Comparison of ENCODE assay signal across 10 cellular contexts in the genomic region with DNA sequence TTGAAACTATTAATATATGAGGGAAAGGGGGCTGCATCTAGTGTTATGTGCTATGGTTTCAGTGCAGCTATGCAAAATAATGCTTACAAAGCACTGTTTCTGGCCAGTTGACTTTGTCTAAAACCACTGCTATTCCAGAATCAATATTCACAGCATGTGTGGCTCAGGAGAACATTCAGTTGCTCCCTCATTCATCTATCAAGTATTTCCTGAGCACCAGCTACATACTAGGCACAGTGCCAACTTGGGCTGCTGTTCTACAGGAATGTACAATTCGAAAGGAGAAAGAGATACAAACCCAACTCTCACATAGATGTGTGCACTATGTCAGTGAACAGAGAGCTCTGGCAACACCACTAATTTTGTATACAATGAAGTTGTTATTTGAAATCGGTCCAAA.
A peak's percentile ranks its signal among the peaks of the same experiment; 100 is the strongest.
DNase-seq lines count a peak whose midpoint lies in the region; ATAC-seq and TF ChIP-seq lines count a peak whose summit lies in the region.
"Had no signal": no experiment of that assay in that cellular context is flagged by ENCODE, and none has a peak within 500 bp of the region (broad histone marks: within the 10 kb centered on the region; RNA-seq: fewer than 3 reads in every experiment).

No MANE protein-coding gene starts in this region.

- CTCF ChIA-PET in CD8-positive, alpha-beta T cell (lab: Charles Lee): no interaction called here

- H3K4me1 ChIP-seq in colonic mucosa: no peaks in the 10 kb centered on the region
- H3K4me1 ChIP-seq in CD8-positive, alpha-beta T cell (ENCODE audit: insufficient read depth, low read length): no peaks in the 10 kb centered on the region

- peaks cover 13% of the 10 kb centered on the region for H3K4me1 Mint-ChIP-seq in CD8-positive, alpha-beta T cell (ENCODE audit: low read depth)

- no peak overlapping the region for H3K27ac ChIP-seq in colonic mucosa
- no peak overlapping the region for H3K27ac ChIP-seq in CD8-positive, alpha-beta T cell (ENCODE audit: low read depth, low read length)
- H3K27ac ChIP-seq: epithelial cell of prostate had no signal

- TF ChIP-seq CTCF in colonic mucosa (IDR thresholded peaks at IDR 0.05): no peak
- no peak for TF ChIP-seq CTCF in CD8-positive, alpha-beta T cell (IDR thresholded peaks at IDR 0.05)

- no peak overlapping the region for H3K27ac Mint-ChIP-seq in CD8-positive, alpha-beta T cell

- no peaks in the 10 kb centered on the region for H3K36me3 ChIP-seq in colonic mucosa
- no peaks in the 10 kb centered on the region for H3K36me3 ChIP-seq in CD8-positive, alpha-beta T cell (ENCODE audit: insufficient read depth, low read length)

- H3K36me3 Mint-ChIP-seq in CD8-positive, alpha-beta T cell: peaks cover 63% of the 10 kb centered on the region

- no peak overlapping the region for H3K9ac ChIP-seq in colonic mucosa (ENCODE audit: low read depth in 2 of 2, low read length in 2 of 2)

- DNase-seq in H4 (ENCODE audit: low spot score) (peak; percentile 14), fibroblast of the conjunctiva (ENCODE audit: low read depth) (peak; percentile 45), skeletal muscle cell (ENCODE audit: low read depth) (peak; percentile 82), colonic mucosa (no peak), hypothalamus (lab: John Stamatoyannopoulos, UW) (no peak)
- no peak for DNase-seq in CD8-positive, alpha-beta T cell
- DNase-seq: activated naive CD4-positive, alpha-beta T cell; NCI-H1694 treated with DMSO at 0.1 percent for 48 hours had no signal

- H3K9me3 ChIP-seq in colonic mucosa: no peaks in the 10 kb centered on the region
- no peaks in the 10 kb centered on the region for H3K9me3 ChIP-seq in CD8-positive, alpha-beta T cell (ENCODE audit: low read length)

- H3K4me3 ChIP-seq in skeletal muscle cell (ENCODE audit: low read depth, low read length) (no peak overlapping the region), colonic mucosa (no peak overlapping the region)
- H3K4me3 ChIP-seq in CD8-positive, alpha-beta T cell (ENCODE audit: low read depth, low read length): no peak overlapping the region

- no peaks in the 10 kb centered on the region for H3K27me3 Mint-ChIP-seq in CD8-positive, alpha-beta T cell (ENCODE audit: low read depth)

- intact Hi-C loops in colonic mucosa (cut with DNase I): no loop called here
- intact Hi-C loops in CD8-positive, alpha-beta T cell (cut with DNase I, micrococcal nuclease): no loop called here

- H3K9me3 Mint-ChIP-seq in CD8-positive, alpha-beta T cell: no peaks in the 10 kb centered on the region

- peak; percentile 63; the same call in 2 of the 3 replicates for ATAC-seq in SK-N-SH treated with all-trans-retinoic acid at 6 μM for 48 hours
- ATAC-seq in CD8-positive, alpha-beta T cell: no peak

- H3K4me3 Mint-ChIP-seq in CD8-positive, alpha-beta T cell: no peak overlapping the region

- H3K27me3 ChIP-seq in colonic mucosa: no peaks in the 10 kb centered on the region
- H3K27me3 ChIP-seq in CD8-positive, alpha-beta T cell (ENCODE audit: insufficient read depth, low read length): no peaks in the 10 kb centered on the region

- POLR2A ChIA-PET in CD8-positive, alpha-beta T cell (lab: Charles Lee): no interaction called here

TF ChIP-seq in SK-N-SH treated with all-trans-retinoic acid at 6 μM for 48 hours, 23 proteins besides CTCF, POLR2A, EP300 and RAD21:
- TF ChIP-seq ARNTL (CRISPR knock-in tag; IDR thresholded peaks at IDR 0.05; ENCODE audit: borderline replicate concordance, low read depth): no peak
- TF ChIP-seq ZC3H10 (CRISPR knock-in tag; IDR thresholded peaks at IDR 0.05): no peak
- TF ChIP-seq CSDC2 (CRISPR knock-in tag; IDR thresholded peaks at IDR 0.05): no peak
- no peak for TF ChIP-seq ESRRG (CRISPR knock-in tag; IDR thresholded peaks at IDR 0.05)
- TF ChIP-seq TOX (CRISPR knock-in tag; IDR thresholded peaks at IDR 0.05; ENCODE audit: borderline replicate concordance): no peak
- TF ChIP-seq BACH2 (CRISPR knock-in tag; IDR thresholded peaks at IDR 0.05; ENCODE audit: borderline replicate concordance): no peak
- TF ChIP-seq, protein P1, sequence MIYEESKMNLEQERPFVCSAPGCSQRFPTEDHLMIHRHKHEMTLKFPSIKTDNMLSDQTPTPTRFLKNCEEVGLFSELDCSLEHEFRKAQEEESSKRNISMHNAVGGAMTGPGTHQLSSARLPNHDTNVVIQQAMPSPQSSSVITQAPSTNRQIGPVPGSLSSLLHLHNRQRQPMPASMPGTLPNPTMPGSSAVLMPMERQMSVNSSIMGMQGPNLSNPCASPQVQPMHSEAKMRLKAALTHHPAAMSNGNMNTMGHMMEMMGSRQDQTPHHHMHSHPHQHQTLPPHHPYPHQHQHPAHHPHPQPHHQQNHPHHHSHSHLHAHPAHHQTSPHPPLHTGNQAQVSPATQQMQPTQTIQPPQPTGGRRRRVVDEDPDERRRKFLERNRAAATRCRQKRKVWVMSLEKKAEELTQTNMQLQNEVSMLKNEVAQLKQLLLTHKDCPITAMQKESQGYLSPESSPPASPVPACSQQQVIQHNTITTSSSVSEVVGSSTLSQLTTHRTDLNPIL (CRISPR knock-in tag; IDR thresholded peaks at IDR 0.05; ENCODE audit: low read depth): no peak
- TF ChIP-seq, protein P2, sequence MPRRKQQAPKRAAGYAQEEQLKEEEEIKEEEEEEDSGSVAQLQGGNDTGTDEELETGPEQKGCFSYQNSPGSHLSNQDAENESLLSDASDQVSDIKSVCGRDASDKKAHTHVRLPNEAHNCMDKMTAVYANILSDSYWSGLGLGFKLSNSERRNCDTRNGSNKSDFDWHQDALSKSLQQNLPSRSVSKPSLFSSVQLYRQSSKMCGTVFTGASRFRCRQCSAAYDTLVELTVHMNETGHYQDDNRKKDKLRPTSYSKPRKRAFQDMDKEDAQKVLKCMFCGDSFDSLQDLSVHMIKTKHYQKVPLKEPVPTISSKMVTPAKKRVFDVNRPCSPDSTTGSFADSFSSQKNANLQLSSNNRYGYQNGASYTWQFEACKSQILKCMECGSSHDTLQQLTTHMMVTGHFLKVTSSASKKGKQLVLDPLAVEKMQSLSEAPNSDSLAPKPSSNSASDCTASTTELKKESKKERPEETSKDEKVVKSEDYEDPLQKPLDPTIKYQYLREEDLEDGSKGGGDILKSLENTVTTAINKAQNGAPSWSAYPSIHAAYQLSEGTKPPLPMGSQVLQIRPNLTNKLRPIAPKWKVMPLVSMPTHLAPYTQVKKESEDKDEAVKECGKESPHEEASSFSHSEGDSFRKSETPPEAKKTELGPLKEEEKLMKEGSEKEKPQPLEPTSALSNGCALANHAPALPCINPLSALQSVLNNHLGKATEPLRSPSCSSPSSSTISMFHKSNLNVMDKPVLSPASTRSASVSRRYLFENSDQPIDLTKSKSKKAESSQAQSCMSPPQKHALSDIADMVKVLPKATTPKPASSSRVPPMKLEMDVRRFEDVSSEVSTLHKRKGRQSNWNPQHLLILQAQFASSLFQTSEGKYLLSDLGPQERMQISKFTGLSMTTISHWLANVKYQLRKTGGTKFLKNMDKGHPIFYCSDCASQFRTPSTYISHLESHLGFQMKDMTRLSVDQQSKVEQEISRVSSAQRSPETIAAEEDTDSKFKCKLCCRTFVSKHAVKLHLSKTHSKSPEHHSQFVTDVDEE (CRISPR knock-in tag; IDR thresholded peaks at IDR 0.05): no peak
- TF ChIP-seq ZFP3 (CRISPR knock-in tag; IDR thresholded peaks at IDR 0.05): no peak
- no peak for TF ChIP-seq ZNF8 (CRISPR knock-in tag; IDR thresholded peaks at IDR 0.05)
- no peak for TF ChIP-seq ZNF70 (CRISPR knock-in tag; IDR thresholded peaks at IDR 0.05)
- no peak for TF ChIP-seq GLIS3 (CRISPR knock-in tag; IDR thresholded peaks at IDR 0.05)
- TF ChIP-seq ZFP30 (CRISPR knock-in tag; IDR thresholded peaks at IDR 0.05): no peak
- TF ChIP-seq PPARA (CRISPR knock-in tag; IDR thresholded peaks at IDR 0.05; ENCODE audit: borderline replicate concordance): no peak
- TF ChIP-seq ZNF565 (CRISPR knock-in tag; conservative IDR thresholded peaks at IDR 0.05; ENCODE audit: low read depth): no peak
- TF ChIP-seq RARB (CRISPR knock-in tag; IDR thresholded peaks at IDR 0.05): no peak
TF ChIP-seq in SK-N-SH treated with all-trans-retinoic acid at 6 μM for 48 hours: peak in this region for 0.

Comparison
In these comparisons a context has a peak if more than half of its experiments do, and no peak if none do; other contexts are left out.
1. DNase-seq: peak in H4 (single experiment), fibroblast of the conjunctiva (single experiment) and skeletal muscle cell (single experiment); none in colonic mucosa (single experiment), hypothalamus (0 of 51) and CD8-positive, alpha-beta T cell (0 of 7).